In genomic region chr11:57309106-57310059, GRCh38 we compare ENCODE assay signal across 17 cellular contexts. TPM values are rescaled to one million over a fixed set of nuclear protein-coding genes. Genes with fewer than 3 reads are reported as not detected.
DNase-seq lines count a peak whose midpoint lies in the region; ATAC-seq and TF ChIP-seq lines count a peak whose summit lies in the region.
"Had no signal": no experiment of that assay in that cellular context is flagged by ENCODE, and none has a peak within 500 bp of the region (broad histone marks: within the 10 kb centered on the region; RNA-seq: fewer than 3 reads in every experiment).

No MANE protein-coding gene starts in this region.

- TF ChIP-seq POLR2A in breast epithelium (IDR thresholded peaks at IDR 0.05), result no peak

- H3K27me3 ChIP-seq in breast epithelium (no peaks in the 10 kb centered on the region), lower lobe of right lung (ENCODE audit: low read depth) (no peaks in the 10 kb centered on the region), stomach smooth muscle (ENCODE audit: control insufficient read depth in 1 of 2, insufficient read depth in 2 of 2, low read length in 2 of 2) (no peaks in the 10 kb centered on the region)
- H3K27me3 ChIP-seq: BLaER1, foreskin keratinocyte had no signal

- no peaks in the 10 kb centered on the region for H3K9me3 ChIP-seq in breast epithelium
- H3K9me3 ChIP-seq in lower lobe of right lung, result no peaks in the 10 kb centered on the region
- no peaks in the 10 kb centered on the region for H3K9me3 ChIP-seq in stomach smooth muscle (ENCODE audit: control insufficient read depth in 2 of 2, low read length in 2 of 2)
- H3K9me3 ChIP-seq: BLaER1, HAP-1 had no signal

- H3K36me3 ChIP-seq in breast epithelium (no peaks in the 10 kb centered on the region), lower lobe of right lung (peaks cover 55% of the 10 kb centered on the region), stomach smooth muscle (ENCODE audit: control insufficient read depth in 2 of 2, insufficient read depth in 2 of 2, low read length in 2 of 2) (peaks cover 22 to 33% of the 10 kb centered on the region in 2 donors)

- peak overlapping the region; percentile 86 to 92 for H3K27ac ChIP-seq in breast epithelium
- H3K27ac ChIP-seq in lower lobe of right lung, result peak overlapping the region; percentile 11
- H3K27ac ChIP-seq in stomach smooth muscle (ENCODE audit: low read length), result peak overlapping the region; percentile 41
- H3K27ac ChIP-seq: BLaER1 had no signal

- intact Hi-C loops in breast epithelium (cut with DNase I; ENCODE audit: low total_unique reads) (no loop called here), lower lobe of right lung (cut with DNase I) (no loop called here)

- H3K9ac ChIP-seq in stomach smooth muscle (ENCODE audit: low read length in 2 of 2), result no peak overlapping the region
- H3K9ac ChIP-seq: BLaER1 had no signal

- no peak for ATAC-seq in lower lobe of right lung
- ATAC-seq in GM19455 (IDR thresholded peaks at IDR 0.05; ENCODE audit: unreplicated experiment), result no peak
- ATAC-seq: foreskin keratinocyte had no signal

- DNase-seq in LHCN-M2 (ENCODE audit: low read depth) (peak; percentile 72), breast epithelium (ENCODE audit: low spot score in 2 of 2) (no peak), lower lobe of right lung (no peak), GM03348 (ENCODE audit: low spot score) (no peak)
- DNase-seq in stimulated activated CD8-positive, alpha-beta memory T cell treated with anti-CD3 and anti-CD28 coated beads, Interleukin-4, amount 100 ng/mL, for 48 hours, result no peak
- no peak for DNase-seq in activated CD4-positive, CD25-positive, alpha-beta regulatory T cell treated with anti-CD3 and anti-CD28 coated beads, Interleukin-2, amount 50 U/mL, for 72 hours
- DNase-seq: activated CD8-positive, alpha-beta memory T cell treated with anti-CD3 and anti-CD28 coated beads for 24 hours; activated naive CD4-positive, alpha-beta T cell treated with anti-CD3 and anti-CD28 coated beads for 36 hours; foreskin keratinocyte; kidney glomerular epithelial cell; NCI-H510A treated with DMSO at 0.1 percent for 48 hours; RPMI8226; T-helper 9 cell had no signal

- H3K4me3 ChIP-seq in breast epithelium (peak overlapping the region in 1 of 3 donors; percentile 39), lower lobe of right lung (no peak overlapping the region), stomach smooth muscle (ENCODE audit: low read length in 2 of 2) (peak overlapping the region in 1 of 2 donors; percentile 25)
- H3K4me3 ChIP-seq: BLaER1, HAP-1 had no signal

- TF ChIP-seq CTCF in breast epithelium (IDR thresholded peaks at IDR 0.05) (no peak), lower lobe of right lung (IDR thresholded peaks at IDR 0.05) (no peak)

- H3K4me1 ChIP-seq in breast epithelium (peaks cover 27 to 47% of the 10 kb centered on the region in 2 donors), lower lobe of right lung (peaks cover 92% of the 10 kb centered on the region), stomach smooth muscle (ENCODE audit: control insufficient read depth, insufficient read depth, low read length) (peaks cover 46% of the 10 kb centered on the region)

RNA-seq across cellular contexts. Expression of gene TNKS1BP1, which starts 15.4 kb away (rescaled TPM):
- 95.9 and 114 TPM in 2 replicates for total RNA-seq in LHCN-M2 (2014; rRNA removed)
- 124 TPM for polyA plus RNA-seq in LHCN-M2 (2012)
- 100 to 1,000 TPM in 1 of 3 donors, 10 to 100 TPM in 2; 79.3 to 111 (median 82.7) TPM for total RNA-seq in breast epithelium
- total RNA-seq in lower lobe of right lung, result 147 TPM

RNA-seq across cellular contexts. Expression of gene SSRP1, which starts 26.3 kb away (rescaled TPM):
- total RNA-seq in LHCN-M2 (2014; rRNA removed) (150 and 169 TPM in 2 replicates), breast epithelium (10 to 100 TPM; 60.0 to 83.9 (median 76.5) TPM), lower lobe of right lung (62.2 TPM)
- polyA plus RNA-seq in LHCN-M2 (2012), result 126 TPM

RNA-seq across cellular contexts. Expression of gene P2RX3, which starts 28.8 kb away (rescaled TPM):
- not detected in 2 replicates for total RNA-seq in LHCN-M2 (2014; rRNA removed)
- polyA plus RNA-seq in LHCN-M2 (2012), result not detected
- total RNA-seq in breast epithelium, result not detected
- not detected for total RNA-seq in lower lobe of right lung
- total RNA-seq: activated naive CD4-positive, alpha-beta T cell treated with anti-CD3 and anti-CD28 coated beads for 36 hours; foreskin keratinocyte had no signal
- polyA plus RNA-seq: foreskin keratinocyte had no signal

Comparison
In these comparisons a context has a peak if more than half of its experiments do, and no peak if none do; other contexts are left out.
1. H3K27ac ChIP-seq: peak in every context shown above with its lines; median percentile 89 in breast epithelium; 41 in stomach smooth muscle; 11 in lower lobe of right lung.